In the genomic region with DNA sequence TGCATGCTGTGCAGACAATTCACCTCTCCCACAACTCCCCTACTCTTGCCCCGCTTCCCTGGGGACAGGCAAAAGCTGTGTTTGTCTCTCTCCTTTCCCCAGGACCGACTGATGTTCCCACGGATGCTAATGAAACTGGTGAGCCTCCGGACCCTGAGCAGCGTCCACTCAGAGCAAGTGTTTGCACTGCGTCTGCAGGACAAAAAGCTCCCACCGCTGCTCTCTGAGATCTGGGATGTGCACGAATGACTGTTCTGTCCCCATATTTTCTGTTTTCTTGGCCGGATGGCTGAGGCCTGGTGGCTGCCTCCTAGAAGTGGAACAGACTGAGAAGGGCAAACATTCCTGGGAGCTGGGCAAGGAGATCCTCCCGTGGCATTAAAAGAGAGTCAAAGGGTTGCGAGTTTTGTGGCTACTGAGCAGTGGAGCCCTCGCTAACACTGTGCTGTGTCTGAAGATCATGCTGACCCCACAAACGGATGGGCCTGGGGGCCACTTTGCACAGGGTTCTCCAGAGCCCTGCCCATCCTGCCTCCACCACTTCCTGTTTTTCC, we compare ENCODE assay signal across 9 cellular contexts. TPM values are rescaled to one million over a fixed set of nuclear protein-coding genes. Genes with fewer than 3 reads are reported as not detected.
DNase-seq lines count a peak whose midpoint lies in the region; ATAC-seq, FAIRE-seq and TF ChIP-seq lines count a peak whose summit lies in the region.
"Had no signal": no experiment of that assay in that cellular context is flagged by ENCODE, and none has a peak within 500 bp of the region (broad histone marks: within the 10 kb centered on the region; RNA-seq: fewer than 3 reads in every experiment).

No MANE protein-coding gene starts in this region.

- POLR2A ChIA-PET in MCF 10A (lab: Yijun Ruan, JAX): interaction anchor here (1.5 to 2.2 kb wide), 2 partner anchors 19 to 24 kb away, joined by 4 to 8 read pairs; partner anchors contain the start of gene ACP2
- POLR2A ChIA-PET in naive thymus-derived CD4-positive, alpha-beta T cell (lab: Charles Lee): interaction anchor here (0.9 to 6.8 kb wide), 12 partner anchors 10 to 126 kb away, joined by 3 to 48 read pairs (median 4); partner anchors contain the start of genes ACP2, DDB2 and NR1H3

- no peaks in the 10 kb centered on the region for H3K9me3 ChIP-seq in naive thymus-derived CD4-positive, alpha-beta T cell (ENCODE audit: control insufficient read depth in 2 of 3, low read length in 3 of 3)
- H3K9me3 ChIP-seq: mucosa of descending colon had no signal

- no peaks in the 10 kb centered on the region for H3K36me3 ChIP-seq in naive thymus-derived CD4-positive, alpha-beta T cell (ENCODE audit: control insufficient read depth in 2 of 3, insufficient read depth in 3 of 3, low read length in 3 of 3)

- peaks cover 67% of the 10 kb centered on the region for H3K4me1 Mint-ChIP-seq in stimulated activated naive CD8-positive, alpha-beta T cell treated with anti-CD3 and anti-CD28 coated beads, Interleukin-15, Interleukin-2, amounts not matched to agents 100 ng/mL and 50 ng/mL, for 24 hours (ENCODE audit: low read depth)
- peaks cover 16% of the 10 kb centered on the region for H3K4me1 Mint-ChIP-seq in MCF 10A (ENCODE audit: insufficient read depth, unreplicated experiment)
- peaks cover 38 to 61% (median 52%) of the 10 kb centered on the region in 7 donors for H3K4me1 Mint-ChIP-seq in naive thymus-derived CD4-positive, alpha-beta T cell

- peaks cover 27 to 43% of the 10 kb centered on the region in 2 donors for H3K4me1 ChIP-seq in naive thymus-derived CD4-positive, alpha-beta T cell (ENCODE audit: control insufficient read depth in 2 of 2, insufficient read depth in 2 of 2, low read length in 2 of 2)

- peak overlapping the region; percentile 86 for H3K4me3 Mint-ChIP-seq in stimulated activated naive CD8-positive, alpha-beta T cell treated with anti-CD3 and anti-CD28 coated beads, Interleukin-15, Interleukin-2, amounts not matched to agents 100 ng/mL and 50 ng/mL, for 24 hours
- peak overlapping the region; percentile 85 for H3K4me3 Mint-ChIP-seq in MCF 10A (ENCODE audit: unreplicated experiment)
- peak overlapping the region; percentile 78 to 97 (median 87) for H3K4me3 Mint-ChIP-seq in naive thymus-derived CD4-positive, alpha-beta T cell

- H3K9me3 Mint-ChIP-seq in stimulated activated naive CD8-positive, alpha-beta T cell treated with anti-CD3 and anti-CD28 coated beads, Interleukin-15, Interleukin-2, amounts not matched to agents 100 ng/mL and 50 ng/mL, for 24 hours: no peaks in the 10 kb centered on the region
- H3K9me3 Mint-ChIP-seq in MCF 10A (ENCODE audit: unreplicated experiment): no peaks in the 10 kb centered on the region
- H3K9me3 Mint-ChIP-seq in naive thymus-derived CD4-positive, alpha-beta T cell: no peaks in the 10 kb centered on the region

- no peaks in the 10 kb centered on the region for H3K27me3 ChIP-seq in naive thymus-derived CD4-positive, alpha-beta T cell (ENCODE audit: control insufficient read depth in 2 of 2, insufficient read depth in 2 of 2, low read length in 2 of 2)

- no peak for TF ChIP-seq CTCF in MCF 10A (IDR thresholded peaks at IDR 0.05; ENCODE audit: unreplicated experiment)
- no peak for TF ChIP-seq CTCF in D721Med (IDR thresholded peaks at IDR 0.05; ENCODE audit: insufficient read depth, missing control alignments)

- intact Hi-C loops in MCF 10A (cut with micrococcal nuclease): loop anchor here (5.0 kb wide), 1 partner anchor 51 kb away; no protein-coding TSS in a partner anchor
- intact Hi-C loops in naive thymus-derived CD4-positive, alpha-beta T cell (cut with micrococcal nuclease): loop anchor here (1.0 to 5.0 kb wide), 21 partner anchors 9 to 1422 kb away; partner anchors contain the start of genes ACP2 (in 2 of the 2), ARHGAP1 (in 2 of the 2), MTCH2 (in 2 of the 2) and PSMC3 (in 2 of the 2)

- DNase-seq in stimulated activated naive CD8-positive, alpha-beta T cell treated with anti-CD3 and anti-CD28 coated beads, Interleukin-15, Interleukin-2, amounts not matched to agents 100 U/mL and 50 U/mL, for 24 hours: no peak
- DNase-seq in MCF 10A (ENCODE audit: unreplicated experiment): no peak
- no peak for DNase-seq in naive thymus-derived CD4-positive, alpha-beta T cell
- no peak for DNase-seq in D721Med (ENCODE audit: insufficient read length, low spot score)
- no peak for DNase-seq in stimulated activated CD4-positive, alpha-beta T cell treated with anti-CD3 and anti-CD28 coated beads, Interleukin-4, amount 100 ng/mL, for 1 hour

- peak overlapping the region; percentile 95 for H3K27ac ChIP-seq in naive thymus-derived CD4-positive, alpha-beta T cell (ENCODE audit: low read depth, low read length)

- CTCF ChIA-PET in MCF 10A (lab: Yijun Ruan, JAX): interaction anchor here (0.9 kb wide), 1 partner anchor 9 kb away, joined by 3 read pairs; no protein-coding TSS in a partner anchor
- CTCF ChIA-PET in naive thymus-derived CD4-positive, alpha-beta T cell (lab: Charles Lee): interaction anchor here (1.5 kb wide), 1 partner anchor 9 kb away, joined by 4 read pairs; no protein-coding TSS in a partner anchor

- peak overlapping the region; percentile 65 for H3K4me3 ChIP-seq in naive thymus-derived CD4-positive, alpha-beta T cell (ENCODE audit: low read length)

- peaks cover 5% of the 10 kb centered on the region for H3K36me3 Mint-ChIP-seq in stimulated activated naive CD8-positive, alpha-beta T cell treated with anti-CD3 and anti-CD28 coated beads, Interleukin-15, Interleukin-2, amounts not matched to agents 100 ng/mL and 50 ng/mL, for 24 hours (ENCODE audit: low read depth)
- H3K36me3 Mint-ChIP-seq in MCF 10A (ENCODE audit: insufficient read depth, unreplicated experiment): peaks cover 2% of the 10 kb centered on the region
- H3K36me3 Mint-ChIP-seq in naive thymus-derived CD4-positive, alpha-beta T cell: peaks cover 0 to 4% (median 0%) of the 10 kb centered on the region in 5 donors

- FAIRE-seq in D721Med (lab: Jason Lieb, UNC): no peak

- H3K27ac Mint-ChIP-seq in stimulated activated naive CD8-positive, alpha-beta T cell treated with anti-CD3 and anti-CD28 coated beads, Interleukin-15, Interleukin-2, amounts not matched to agents 100 ng/mL and 50 ng/mL, for 24 hours: peak overlapping the region; percentile 96
- peak overlapping the region; percentile 78 for H3K27ac Mint-ChIP-seq in MCF 10A (ENCODE audit: low read depth, unreplicated experiment)
- peak overlapping the region; percentile 93 to 99 (median 96) for H3K27ac Mint-ChIP-seq in naive thymus-derived CD4-positive, alpha-beta T cell

- no peaks in the 10 kb centered on the region for H3K27me3 Mint-ChIP-seq in stimulated activated naive CD8-positive, alpha-beta T cell treated with anti-CD3 and anti-CD28 coated beads, Interleukin-15, Interleukin-2, amounts not matched to agents 100 ng/mL and 50 ng/mL, for 24 hours
- no peaks in the 10 kb centered on the region for H3K27me3 Mint-ChIP-seq in MCF 10A (ENCODE audit: insufficient read depth, unreplicated experiment)
- H3K27me3 Mint-ChIP-seq in naive thymus-derived CD4-positive, alpha-beta T cell: no peaks in the 10 kb centered on the region

- BruUV-seq in MCF 10A (replicated peaks; lab: Mats Ljungman, UMichigan): no TSS peak

- no peak for ATAC-seq in stimulated activated naive CD8-positive, alpha-beta T cell treated with anti-CD3 and anti-CD28 coated beads, Interleukin-15, Interleukin-2, amounts not matched to agents 100 U/mL and 50 U/mL, for 24 hours
- ATAC-seq in naive thymus-derived CD4-positive, alpha-beta T cell: no peak
- ATAC-seq in HG03521 (IDR thresholded peaks at IDR 0.05; ENCODE audit: unreplicated experiment): no peak
- no peak for ATAC-seq in HG02759 (IDR thresholded peaks at IDR 0.05; ENCODE audit: unreplicated experiment)

RNA-seq across cellular contexts. Expression of gene MADD, which starts 1.4 kb away (rescaled TPM):
- total RNA-seq in MCF 10A (2022): 23.4 and 24.8 TPM in 2 replicates
- 100 to 1,000 TPM in 4 of 5 experiments, 10 to 100 TPM in 1; 99.9 to 150 (median 128) TPM for total RNA-seq in naive thymus-derived CD4-positive, alpha-beta T cell
- polyA plus RNA-seq in naive thymus-derived CD4-positive, alpha-beta T cell: 10 to 100 TPM; 18.7 to 37.3 TPM

RNA-seq across cellular contexts. Expression of gene NR1H3, which starts 10.7 kb away (rescaled TPM):
- 17.8 and 20.0 TPM in 2 replicates for total RNA-seq in MCF 10A (2022)
- total RNA-seq in naive thymus-derived CD4-positive, alpha-beta T cell: 10 to 100 TPM in 3 of 5 experiments, 1 to 10 TPM in 2; 3.7 to 19.4 (median 10.6) TPM
- polyA plus RNA-seq in naive thymus-derived CD4-positive, alpha-beta T cell: 1 to 10 TPM; 5.2 to 8.3 TPM

RNA-seq across cellular contexts. Expression of gene ACP2, which starts 19.9 kb away (rescaled TPM):
- 18.7 and 23.7 TPM in 2 replicates for total RNA-seq in MCF 10A (2022)
- 10 to 100 TPM; 17.6 to 38.1 (median 24.3) TPM for total RNA-seq in naive thymus-derived CD4-positive, alpha-beta T cell
- 10 to 100 TPM in 1 of 2 donors, 1 to 10 TPM in 1; 7.1 to 17.7 TPM for polyA plus RNA-seq in naive thymus-derived CD4-positive, alpha-beta T cell

RNA-seq across cellular contexts. Expression of gene DDB2, which starts 53.8 kb away (rescaled TPM):
- 62.8 and 78.3 TPM in 2 replicates for total RNA-seq in MCF 10A (2022)
- total RNA-seq in naive thymus-derived CD4-positive, alpha-beta T cell: 100 to 1,000 TPM in 2 of 5 experiments, 10 to 100 TPM in 3; 65.4 to 135 (median 93.4) TPM
- 10 to 100 TPM; 32.9 to 35.4 TPM for polyA plus RNA-seq in naive thymus-derived CD4-positive, alpha-beta T cell
